8 cellular contexts compared by ENCODE assay signal in genomic region chr14:52552063-52552988, GRCh38. TPM values are rescaled to one million over a fixed set of nuclear protein-coding genes. Genes with fewer than 3 reads are reported as not detected.
DNase-seq lines count a peak whose midpoint lies in the region; ATAC-seq and TF ChIP-seq lines count a peak whose summit lies in the region.

Gene GPR137C (plus strand): TSS chr14:52552836. CDS start chr14:52553148, 312 bp downstream.
Gene TXNDC16 (minus strand): TSS chr14:52552505. CDS start chr14:52543557, 8,948 bp downstream.

- peak within 1 kb of the TSS; percentile 95 for H3K4me2 ChIP-seq in hepatocyte

- H3K9me2 ChIP-seq in hepatocyte (replicated peaks; ENCODE audit: insufficient read depth), result no peaks in the 10 kb centered on the region

- TF ChIP-seq CTCF in astrocyte of the spinal cord (IDR thresholded peaks at IDR 0.05; ENCODE audit: low read depth, low read length) (no peak), hepatocyte (IDR thresholded peaks at IDR 0.05; ENCODE audit: poor library complexity) (no peak)

- ATAC-seq in GM18511 (IDR thresholded peaks at IDR 0.05; ENCODE audit: unreplicated experiment), result peak; percentile 94
- peak; percentile 91 for ATAC-seq in HG03025 (IDR thresholded peaks at IDR 0.05; ENCODE audit: low FRiP score, unreplicated experiment)
- ATAC-seq in aorta (ENCODE audit: low FRiP score), result peak; percentile 99

- H4K20me1 ChIP-seq in hepatocyte (ENCODE audit: insufficient read depth, poor library complexity, severe bottlenecking), result no peaks in the 10 kb centered on the region

- DNase-seq in NCI-H2029 treated with DMSO at 0.1 percent for 48 hours (lab: John Stamatoyannopoulos, UW) (peak; percentile 99), T1000 (lab: John Stamatoyannopoulos, UW) (peak; percentile 98), astrocyte of the spinal cord (ENCODE audit: low read depth, low spot score) (peak; percentile 99), hepatocyte (ENCODE audit: low spot score) (peak; percentile 100), aorta (peak; percentile 100)

- H3K9me3 ChIP-seq in hepatocyte (ENCODE audit: low read depth) (no peaks in the 10 kb centered on the region), aorta (ENCODE audit: control insufficient read depth, low read length) (no peaks in the 10 kb centered on the region)

- peaks cover 6% of the 10 kb centered on the region for H3K4me1 ChIP-seq in hepatocyte (ENCODE audit: insufficient read depth)
- H3K4me1 ChIP-seq in rectal smooth muscle tissue (ENCODE audit: control insufficient read depth, insufficient read depth, low read length), result peaks cover 4% of the 10 kb centered on the region
- no peaks in the 10 kb centered on the region for H3K4me1 ChIP-seq in aorta (ENCODE audit: control insufficient read depth in 1 of 2, insufficient read depth in 2 of 2, low read length in 2 of 2)

- peaks cover 27% of the 10 kb centered on the region for H3K79me2 ChIP-seq in hepatocyte

- H3K4me3 ChIP-seq in astrocyte of the spinal cord (ENCODE audit: low read depth, low read length) (peak within 1 kb of the TSS; percentile 72), hepatocyte (peak within 1 kb of the TSS; percentile 78), rectal smooth muscle tissue (ENCODE audit: low read length) (peak within 1 kb of the TSS; percentile 92), aorta (ENCODE audit: low read length in 2 of 2) (peak within 1 kb of the TSS; percentile 58 to 76)

- peak within 1 kb of the TSS; percentile 90 for H2AFZ ChIP-seq in hepatocyte

- peak within 1 kb of the TSS; percentile 97 for H3K9ac ChIP-seq in rectal smooth muscle tissue (ENCODE audit: low read length)

- intact Hi-C loops in aorta (cut with DNase I), result loop anchor here (5.0 to 10.0 kb wide), 4 partner anchors 142 to 600 kb away; partner anchors contain the start of genes ERO1A (in 2 of the 2), DDHD1 (in 1 of the 2) and PTGER2 (in 1 of the 2)

- WGBS in hepatocyte (ENCODE audit: low lambda C conversion rate, missing lambda C conversion rate), result under 1% methylated on average over 75 of the region's 81 CpGs
- 0 to 1% methylated on average over 65 to 81 of the region's 81 CpGs for WGBS in aorta, 2 donors

- H3K27me3 ChIP-seq in hepatocyte (no peaks in the 10 kb centered on the region), rectal smooth muscle tissue (ENCODE audit: control insufficient read depth, insufficient read depth, low read length) (no peaks in the 10 kb centered on the region), aorta (ENCODE audit: control insufficient read depth in 1 of 2, insufficient read depth in 2 of 2, low read length in 1 of 2) (no peaks in the 10 kb centered on the region)

- H3K36me3 ChIP-seq in hepatocyte (replicated peaks; ENCODE audit: insufficient read depth, low read depth) (no peaks in the 10 kb centered on the region), rectal smooth muscle tissue (ENCODE audit: control insufficient read depth, insufficient read depth, low read length) (no peaks in the 10 kb centered on the region), aorta (ENCODE audit: control insufficient read depth in 1 of 2, insufficient read depth in 2 of 2, low read length in 1 of 2) (no peaks in the 10 kb centered on the region)

- peak within 1 kb of the TSS; percentile 67 for H3K27ac ChIP-seq in hepatocyte
- peak within 1 kb of the TSS; percentile 82 for H3K27ac ChIP-seq in rectal smooth muscle tissue (ENCODE audit: low read depth, low read length)
- peak within 1 kb of the TSS; percentile 30 to 82 for H3K27ac ChIP-seq in aorta (ENCODE audit: low read depth in 1 of 2, low read length in 2 of 2)

- in situ Hi-C loops in astrocyte of the spinal cord (cut with HindIII; ENCODE audit: low sequenced_read_pairs), result no loop called here

RNA-seq across cellular contexts. Expression of gene GPR137C, which starts in this region (rescaled TPM):
- 1.8 and 2.5 TPM in 2 replicates for total RNA-seq in hepatocyte
- 1.3 and 1.7 TPM in 2 replicates for polyA plus RNA-seq in hepatocyte
- 1 to 10 TPM in 1 of 2 donors, under 1 TPM in 1; 0.62 to 1.7 TPM for total RNA-seq in aorta
- polyA plus RNA-seq in aorta, result under 1 TPM; 0.13 to 0.28 TPM

RNA-seq across cellular contexts. Expression of gene TXNDC16, which starts in this region (rescaled TPM):
- total RNA-seq in hepatocyte, result 14.2 and 14.5 TPM in 2 replicates
- polyA plus RNA-seq in hepatocyte, result 5.0 and 7.0 TPM in 2 replicates
- 10 to 100 TPM; 10.2 to 10.7 TPM for total RNA-seq in aorta
- polyA plus RNA-seq in aorta, result 1 to 10 TPM; 2.5 to 8.6 TPM

Comparison
In these comparisons a context has a peak if more than half of its experiments do, and no peak if none do; other contexts are left out.
1. Peak in every context shown above with its lines: DNase-seq, ATAC-seq, H3K4me3 ChIP-seq and H3K27ac ChIP-seq.